ENCODE assay signal across 31 cellular contexts in genomic region chr5:34770486-34770885, GRCh38.
"Had no signal": no experiment of that assay in that cellular context is flagged by ENCODE, and none has a peak within 500 bp of the region (broad histone marks: within the 10 kb centered on the region; RNA-seq: fewer than 3 reads in every experiment).

No MANE protein-coding gene starts in this region.

- H3K4me3 Mint-ChIP-seq: activated B cell treated with CpG ODN at 0.5 μM for 24 hours; activated CD8-positive, alpha-beta T cell treated with anti-CD3 and anti-CD28 coated beads for 36 hours; activated naive CD4-positive, alpha-beta T cell treated with anti-CD3 and anti-CD28 coated beads, Interleukin-2, amount 50 U/mL, for 24 hours; activated naive CD8-positive, alpha-beta T cell treated with anti-CD3 and anti-CD28 coated beads for 36 hours; activated naive CD8-positive, alpha-beta T cell treated with anti-CD3 and anti-CD28 coated beads, Interleukin-2, amount 50 U/mL, for 24 hours; activated T-cell treated with anti-CD3 and anti-CD28 coated beads, Interleukin-2, amount 50 U/mL, for 4 hours; activated T-helper 17 cell treated with anti-CD3 and anti-CD28 coated beads, Interleukin-2, amount 50 U/mL, for 72 hours; endodermal cell had no signal

- H3K4me1 ChIP-seq: adrenal gland, body of pancreas, breast epithelium, colonic mucosa, foreskin keratinocyte, gastrocnemius medialis had no signal

- H3K27me3 ChIP-seq: adrenal gland, body of pancreas, breast epithelium, cardiac muscle cell, colonic mucosa, dorsolateral prefrontal cortex, foreskin keratinocyte, gastrocnemius medialis, heart right ventricle had no signal

- H3K9me3 ChIP-seq: adrenal gland, body of pancreas, breast epithelium, colonic mucosa, gastrocnemius medialis had no signal

- H3K36me3 ChIP-seq: adrenal gland, breast epithelium, cardiac muscle cell, colonic mucosa, gastrocnemius medialis, heart right ventricle had no signal

- H3K36me3 Mint-ChIP-seq: activated naive CD4-positive, alpha-beta T cell treated with anti-CD3 and anti-CD28 coated beads, Interleukin-2, amount 50 U/mL, for 24 hours; activated naive CD8-positive, alpha-beta T cell treated with anti-CD3 and anti-CD28 coated beads for 36 hours had no signal

- DNase-seq: activated B cell treated with CpG ODN at 0.5 μM for 24 hours; activated CD4-positive, alpha-beta T cell treated with anti-CD3 and anti-CD28 coated beads for 48 hours; activated CD4-positive, alpha-beta T cell treated with anti-CD3 and anti-CD28 coated beads, Interleukin-2, amount 50 U/mL, for 1 hour; activated CD4-positive, alpha-beta T cell treated with anti-CD3 and anti-CD28 coated beads, Interleukin-2, amount 50 U/mL, for 48 hours; activated CD8-positive, alpha-beta memory T cell treated with anti-CD3 and anti-CD28 coated beads for 24 hours; activated CD8-positive, alpha-beta T cell treated with anti-CD3 and anti-CD28 coated beads for 36 hours; activated effector memory CD4-positive, alpha-beta T cell treated with Interleukin-2 at 50 U/mL for 16 hours; activated gamma-delta T cell treated with Interleukin-2 at 50 U/mL for 16 hours; activated naive CD4-positive, alpha-beta T cell treated with Interleukin-2 at 50 U/mL for 16 hours; activated naive CD8-positive, alpha-beta T cell treated with anti-CD3 and anti-CD28 coated beads for 36 hours; activated naive CD8-positive, alpha-beta T cell treated with anti-CD3 and anti-CD28 coated beads, Interleukin-2, amount 50 U/mL, for 24 hours; activated T-cell treated with anti-CD3 and anti-CD28 coated beads, Interleukin-2, amount 50 U/mL, for 4 hours; adrenal gland; amygdala; aorta; body of pancreas; central memory CD4-positive, alpha-beta T cell; cerebellar nuclear complex; colonic mucosa; dorsolateral prefrontal cortex; effector memory CD4-positive, alpha-beta T cell; endodermal cell; foreskin keratinocyte; gastrocnemius medialis; heart right ventricle; T-helper 2 cell had no signal

- H3K4me1 Mint-ChIP-seq: activated naive CD4-positive, alpha-beta T cell treated with anti-CD3 and anti-CD28 coated beads, Interleukin-2, amount 50 U/mL, for 24 hours; activated naive CD8-positive, alpha-beta T cell treated with anti-CD3 and anti-CD28 coated beads for 36 hours; activated naive CD8-positive, alpha-beta T cell treated with anti-CD3 and anti-CD28 coated beads, Interleukin-2, amount 50 U/mL, for 24 hours; activated T-helper 17 cell treated with anti-CD3 and anti-CD28 coated beads, Interleukin-2, amount 50 U/mL, for 72 hours; endodermal cell had no signal

- H3K27ac Mint-ChIP-seq: activated B cell treated with CpG ODN at 0.5 μM for 24 hours; activated CD8-positive, alpha-beta T cell treated with anti-CD3 and anti-CD28 coated beads for 36 hours; activated naive CD4-positive, alpha-beta T cell treated with anti-CD3 and anti-CD28 coated beads, Interleukin-2, amount 50 U/mL, for 24 hours; activated naive CD8-positive, alpha-beta T cell treated with anti-CD3 and anti-CD28 coated beads for 36 hours; activated naive CD8-positive, alpha-beta T cell treated with anti-CD3 and anti-CD28 coated beads, Interleukin-2, amount 50 U/mL, for 24 hours; activated T-helper 17 cell treated with anti-CD3 and anti-CD28 coated beads, Interleukin-2, amount 50 U/mL, for 72 hours; endodermal cell had no signal

- H3K27ac ChIP-seq: adrenal gland, body of pancreas, breast epithelium, cardiac muscle cell, colonic mucosa, foreskin keratinocyte, gastrocnemius medialis, heart right ventricle, VCaP had no signal

- H3K4me3 ChIP-seq: adrenal gland, body of pancreas, breast epithelium, cardiac muscle cell, colonic mucosa, dorsolateral prefrontal cortex, gastrocnemius medialis, heart right ventricle had no signal
